In genomic region chr19:2260341-2260751, GRCh38 we compare ENCODE assay signal across 11 cellular contexts. TPM values are rescaled to one million over a fixed set of nuclear protein-coding genes. Genes with fewer than 3 reads are reported as not detected.
A peak's percentile ranks its signal among the peaks of the same experiment; 100 is the strongest.
DNase-seq lines count a peak whose midpoint lies in the region; ATAC-seq, FAIRE-seq and TF ChIP-seq lines count a peak whose summit lies in the region.
"Had no signal": no experiment of that assay in that cellular context is flagged by ENCODE, and none has a peak within 500 bp of the region (broad histone marks: within the 10 kb centered on the region; RNA-seq: fewer than 3 reads in every experiment).

No MANE protein-coding gene starts in this region.

- no peak for ATAC-seq in activated naive CD8-positive, alpha-beta T cell treated with anti-CD3 and anti-CD28 coated beads, Interleukin-2, amount 50 U/mL, for 24 hours
- ATAC-seq in foreskin keratinocyte (no peak), GM18519 (IDR thresholded peaks at IDR 0.05; ENCODE audit: low FRiP score, unreplicated experiment) (no peak)

- H3K27me3 ChIP-seq in foreskin keratinocyte, result no peaks in the 10 kb centered on the region
- H3K27me3 ChIP-seq: BE2C had no signal

- peak; percentile 85 for FAIRE-seq in GM18507 (lab: Jason Lieb, UNC)

- TF ChIP-seq CTCF in AG10803 (conservative IDR thresholded peaks at IDR 0.05; ENCODE audit: low read length) (no peak), glutamatergic neuron (IDR thresholded peaks at IDR 0.05; ENCODE audit: partially characterized antibody, unreplicated experiment) (no peak), foreskin keratinocyte (conservative IDR thresholded peaks at IDR 0.05) (no peak)

- no peak overlapping the region for H3K27ac ChIP-seq in foreskin keratinocyte

- peaks cover 26% of the 10 kb centered on the region for H3K4me1 Mint-ChIP-seq in T-helper 1 cell treated with Interleukin-12 subunit alpha and Interleukin-12 subunit beta and Interleukin-4 antibody, amounts not matched to agents 30 μg/mL and 1 μg/mL, for 36 hours (ENCODE audit: low read depth)
- H3K4me1 Mint-ChIP-seq in glutamatergic neuron (ENCODE audit: low read depth, unreplicated experiment), result no peaks in the 10 kb centered on the region
- peaks cover 27% of the 10 kb centered on the region for H3K4me1 Mint-ChIP-seq in activated naive CD8-positive, alpha-beta T cell treated with anti-CD3 and anti-CD28 coated beads, Interleukin-2, amount 50 U/mL, for 24 hours

- no peaks in the 10 kb centered on the region for H3K36me3 Mint-ChIP-seq in T-helper 1 cell treated with Interleukin-12 subunit alpha and Interleukin-12 subunit beta and Interleukin-4 antibody, amounts not matched to agents 30 μg/mL and 1 μg/mL, for 36 hours (ENCODE audit: low read depth)
- H3K36me3 Mint-ChIP-seq in glutamatergic neuron (ENCODE audit: unreplicated experiment), result no peaks in the 10 kb centered on the region
- H3K36me3 Mint-ChIP-seq in activated naive CD8-positive, alpha-beta T cell treated with anti-CD3 and anti-CD28 coated beads, Interleukin-2, amount 50 U/mL, for 24 hours (ENCODE audit: low read depth), result no peaks in the 10 kb centered on the region

- H3K27me3 Mint-ChIP-seq in T-helper 1 cell treated with Interleukin-12 subunit alpha and Interleukin-12 subunit beta and Interleukin-4 antibody, amounts not matched to agents 30 μg/mL and 1 μg/mL, for 36 hours (ENCODE audit: low read depth), result no peaks in the 10 kb centered on the region
- H3K27me3 Mint-ChIP-seq in glutamatergic neuron (ENCODE audit: unreplicated experiment), result peaks cover 2% of the 10 kb centered on the region
- H3K27me3 Mint-ChIP-seq in activated naive CD8-positive, alpha-beta T cell treated with anti-CD3 and anti-CD28 coated beads, Interleukin-2, amount 50 U/mL, for 24 hours, result no peaks in the 10 kb centered on the region

- peak overlapping the region; percentile 82 for H3K27ac Mint-ChIP-seq in T-helper 1 cell treated with Interleukin-12 subunit alpha and Interleukin-12 subunit beta and Interleukin-4 antibody, amounts not matched to agents 30 μg/mL and 1 μg/mL, for 36 hours
- H3K27ac Mint-ChIP-seq in glutamatergic neuron (ENCODE audit: unreplicated experiment), result peak overlapping the region; percentile 6
- no peak overlapping the region for H3K27ac Mint-ChIP-seq in activated naive CD8-positive, alpha-beta T cell treated with anti-CD3 and anti-CD28 coated beads, Interleukin-2, amount 50 U/mL, for 24 hours

- no peaks in the 10 kb centered on the region for H3K9me3 Mint-ChIP-seq in T-helper 1 cell treated with Interleukin-12 subunit alpha and Interleukin-12 subunit beta and Interleukin-4 antibody, amounts not matched to agents 30 μg/mL and 1 μg/mL, for 36 hours
- H3K9me3 Mint-ChIP-seq in glutamatergic neuron (ENCODE audit: unreplicated experiment), result peaks cover 2% of the 10 kb centered on the region
- H3K9me3 Mint-ChIP-seq in activated naive CD8-positive, alpha-beta T cell treated with anti-CD3 and anti-CD28 coated beads, Interleukin-2, amount 50 U/mL, for 24 hours, result no peaks in the 10 kb centered on the region

- DNase-seq in AG10803 (ENCODE audit: low read depth), result peak; percentile 56
- no peak for DNase-seq in GM18507 (ENCODE audit: extremely low spot score, insufficient read length, low read depth)
- DNase-seq in glutamatergic neuron, result no peak
- no peak for DNase-seq in activated CD4-positive, CD25-positive, alpha-beta regulatory T cell treated with anti-CD3 and anti-CD28 coated beads, Interleukin-2, amount 50 U/mL, for 72 hours
- DNase-seq in activated naive CD8-positive, alpha-beta T cell treated with anti-CD3 and anti-CD28 coated beads, Interleukin-2, amount 50 U/mL, for 24 hours, result no peak
- no peak for DNase-seq in foreskin keratinocyte
- DNase-seq: BE2C; NCI-H2081 treated with DMSO at 0.1 percent for 48 hours; stimulated activated CD4-positive, alpha-beta T cell treated with anti-CD3 and anti-CD28 coated beads, Interleukin-12 subunit alpha, Interleukin-12 subunit beta, amount 100 ng/mL, for 4 hours had no signal

- H3K4me3 ChIP-seq in AG10803 (ENCODE audit: low read length), result no peak overlapping the region

- H3K4me3 Mint-ChIP-seq in T-helper 1 cell treated with Interleukin-12 subunit alpha and Interleukin-12 subunit beta and Interleukin-4 antibody, amounts not matched to agents 30 μg/mL and 1 μg/mL, for 36 hours, result peak overlapping the region; percentile 29
- no peak overlapping the region for H3K4me3 Mint-ChIP-seq in glutamatergic neuron (ENCODE audit: unreplicated experiment)
- no peak overlapping the region for H3K4me3 Mint-ChIP-seq in activated naive CD8-positive, alpha-beta T cell treated with anti-CD3 and anti-CD28 coated beads, Interleukin-2, amount 50 U/mL, for 24 hours

- H3K4me1 ChIP-seq in foreskin keratinocyte, result no peaks in the 10 kb centered on the region
- H3K4me1 ChIP-seq: BE2C had no signal

RNA-seq across cellular contexts. Expression of gene JSRP1, which starts 4.1 kb away (rescaled TPM):
- total RNA-seq in glutamatergic neuron (ENCODE audit: unreplicated experiment) (not detected), foreskin keratinocyte (0.17 TPM in 1 of 2 replicates, not detected in the other)
- polyA plus RNA-seq in foreskin keratinocyte, result 0.17 and 0.22 TPM in 2 replicates

RNA-seq across cellular contexts. Expression of gene AMH, which starts 11.2 kb away (rescaled TPM):
- 11.0 TPM for total RNA-seq in glutamatergic neuron (ENCODE audit: unreplicated experiment)
- total RNA-seq in foreskin keratinocyte, result 0.39 and 0.78 TPM in 2 replicates
- 0.17 and 0.64 TPM in 2 replicates for polyA plus RNA-seq in foreskin keratinocyte

RNA-seq across cellular contexts. Expression of gene PEAK3, which starts 21.6 kb away (rescaled TPM):
- total RNA-seq in glutamatergic neuron (ENCODE audit: unreplicated experiment) (not detected), foreskin keratinocyte (not detected in 2 replicates)
- not detected in 2 replicates for polyA plus RNA-seq in foreskin keratinocyte

RNA-seq across cellular contexts. Expression of gene SF3A2, which starts 23.7 kb away (rescaled TPM):
- total RNA-seq in glutamatergic neuron (ENCODE audit: unreplicated experiment), result 101 TPM
- total RNA-seq in foreskin keratinocyte, result 33.8 and 34.2 TPM in 2 replicates
- 69.8 and 76.2 TPM in 2 replicates for polyA plus RNA-seq in foreskin keratinocyte

RNA-seq across cellular contexts. Expression of gene PLEKHJ1, which starts 24.2 kb away (rescaled TPM):
- total RNA-seq in glutamatergic neuron (ENCODE audit: unreplicated experiment), result 164 TPM
- total RNA-seq in foreskin keratinocyte, result 55.8 and 58.3 TPM in 2 replicates
- 81.0 and 84.9 TPM in 2 replicates for polyA plus RNA-seq in foreskin keratinocyte
